Comparison of ENCODE assay signal across 16 cellular contexts in genomic region chr17:50527155-50527762, GRCh38. TPM values are rescaled to one million over a fixed set of nuclear protein-coding genes. Genes with fewer than 3 reads are reported as not detected.
"Had no signal": no experiment of that assay in that cellular context is flagged by ENCODE, and none has a peak within 500 bp of the region (broad histone marks: within the 10 kb centered on the region; RNA-seq: fewer than 3 reads in every experiment).

No MANE protein-coding gene starts in this region.

- DNase-seq: activated CD4-positive, alpha-beta memory T cell treated with anti-CD3 and anti-CD28 coated beads for 36 hours; activated gamma-delta T cell; activated naive CD8-positive, alpha-beta T cell treated with anti-CD3 and anti-CD28 coated beads for 36 hours; activated T-cell treated with anti-CD3 and anti-CD28 coated beads, Interleukin-2, amount 50 U/mL, for 48 hours; dermis blood vessel endothelial cell; hippocampal formation; pancreas; stimulated activated CD4-positive, alpha-beta T cell treated with anti-CD3 and anti-CD28 coated beads, Interleukin-4, amount 100 ng/mL, for 24 hours; stimulated activated naive CD8-positive, alpha-beta T cell treated with anti-CD3 and anti-CD28 coated beads, Interleukin-15, amount 100 ng/mL, for 72 hours had no signal

- H3K4me3 ChIP-seq: pancreas, thoracic aorta had no signal

- H3K36me3 Mint-ChIP-seq: activated CD4-positive, alpha-beta memory T cell treated with anti-CD3 and anti-CD28 coated beads for 36 hours; activated naive CD8-positive, alpha-beta T cell treated with anti-CD3 and anti-CD28 coated beads for 36 hours had no signal

- ATAC-seq: pancreas; stimulated activated naive CD8-positive, alpha-beta T cell treated with anti-CD3 and anti-CD28 coated beads, Interleukin-15, amount 100 ng/mL, for 72 hours had no signal

- H3K9me3 Mint-ChIP-seq: activated CD4-positive, alpha-beta memory T cell treated with anti-CD3 and anti-CD28 coated beads for 36 hours; activated naive CD8-positive, alpha-beta T cell treated with anti-CD3 and anti-CD28 coated beads for 36 hours; neural crest cell; stimulated activated naive CD8-positive, alpha-beta T cell treated with anti-CD3 and anti-CD28 coated beads, Interleukin-15, amount 100 ng/mL, for 72 hours had no signal

- H3K27me3 ChIP-seq: pancreas had no signal

- H3K9me3 ChIP-seq: pancreas, thoracic aorta had no signal

- H3K27ac ChIP-seq: pancreas, thoracic aorta had no signal

- FAIRE-seq: pancreas, urothelium cell line had no signal

- H3K36me3 ChIP-seq: pancreas, thoracic aorta had no signal

- H3K4me3 Mint-ChIP-seq: activated CD4-positive, alpha-beta memory T cell treated with anti-CD3 and anti-CD28 coated beads for 36 hours; activated naive CD8-positive, alpha-beta T cell treated with anti-CD3 and anti-CD28 coated beads for 36 hours; neural crest cell; stimulated activated naive CD8-positive, alpha-beta T cell treated with anti-CD3 and anti-CD28 coated beads, Interleukin-15, amount 100 ng/mL, for 72 hours had no signal

- H3K4me1 Mint-ChIP-seq: activated naive CD8-positive, alpha-beta T cell treated with anti-CD3 and anti-CD28 coated beads for 36 hours; neural crest cell had no signal

RNA-seq across cellular contexts. Expression of gene EPN3, which starts 5.3 kb away (rescaled TPM):
- total RNA-seq: activated CD4-positive, alpha-beta memory T cell treated with anti-CD3 and anti-CD28 coated beads for 36 hours; activated naive CD8-positive, alpha-beta T cell treated with anti-CD3 and anti-CD28 coated beads for 36 hours; mesenteric fat pad; neural crest cell had no signal

RNA-seq across cellular contexts. Expression of gene MYCBPAP, which starts 19.0 kb away (rescaled TPM):
- polyA plus RNA-seq: liver had no signal

RNA-seq across cellular contexts. Expression of gene CACNA1G, which starts 33.3 kb away (rescaled TPM):
- total RNA-seq: dermis blood vessel endothelial cell, glomerular endothelial cell, kidney epithelial cell had no signal
